20 cellular contexts compared by ENCODE assay signal in the genomic region with DNA sequence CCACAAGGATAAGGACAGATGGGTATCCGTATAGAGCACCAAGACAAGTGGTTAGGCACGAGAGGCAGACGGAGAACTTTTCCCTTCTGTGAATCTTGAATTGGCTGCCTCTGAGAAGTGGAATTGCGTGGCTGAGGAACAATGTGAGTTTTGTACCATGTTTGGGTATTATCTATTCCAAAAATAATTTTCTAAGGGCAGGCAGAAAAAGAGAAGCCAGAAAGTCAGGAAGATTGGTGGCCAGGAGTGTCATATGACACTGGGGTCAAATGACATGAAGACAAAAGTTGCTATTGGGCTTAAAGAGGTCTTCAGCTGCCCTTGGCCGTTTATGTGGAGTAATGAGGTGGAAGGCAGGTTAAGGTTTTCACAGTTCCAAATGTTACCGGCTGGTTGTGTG.
"Had no signal": no experiment of that assay in that cellular context is flagged by ENCODE, and none has a peak within 500 bp of the region (broad histone marks: within the 10 kb centered on the region; RNA-seq: fewer than 3 reads in every experiment).

No MANE protein-coding gene starts in this region.

- H3K4me1 ChIP-seq: foreskin keratinocyte, lower lobe of right lung, prostate gland, uterus had no signal

- DNase-seq: activated CD4-positive, alpha-beta memory T cell treated with anti-CD3 and anti-CD28 coated beads for 36 hours; activated CD4-positive, alpha-beta T cell treated with anti-CD3 and anti-CD28 coated beads for 48 hours; activated naive CD4-positive, alpha-beta T cell treated with Interleukin-2 at 50 U/mL for 16 hours; activated naive CD8-positive, alpha-beta T cell treated with anti-CD3 and anti-CD28 coated beads for 36 hours; activated T-cell treated with anti-CD3 and anti-CD28 coated beads, Interleukin-2, amount 50 U/mL, for 48 hours; foreskin keratinocyte; kidney; lower lobe of right lung; mesendoderm; mucosa of descending colon; naive B cell; right cardiac atrium; stimulated activated CD4-positive, alpha-beta T cell treated with anti-CD3 and anti-CD28 coated beads, Interleukin-1b, Interleukin-23, amount 100 ng/mL, for 48 hours; stimulated activated naive CD8-positive, alpha-beta T cell treated with anti-CD3 and anti-CD28 coated beads, Interleukin-15, amount 100 ng/mL, for 72 hours; trophoblast cell; uterus had no signal

- H3K36me3 ChIP-seq: prostate gland, uterus had no signal

- H3K4me3 ChIP-seq: lower lobe of right lung, mucosa of descending colon, prostate gland, skin epidermis, uterus had no signal

- H3K27me3 ChIP-seq: foreskin keratinocyte, uterus had no signal

- H3K9me3 ChIP-seq: lower lobe of right lung, mucosa of descending colon, prostate gland, uterus had no signal

- ATAC-seq: foreskin keratinocyte; left lobe of liver; lower lobe of right lung; mucosa of descending colon; right cardiac atrium; stimulated activated effector memory CD8-positive, alpha-beta T cell treated with anti-CD3 and anti-CD28 coated beads, Interleukin-12 subunit alpha, Interleukin-12 subunit beta, amount 100 ng/mL, for 72 hours; stimulated activated naive CD8-positive, alpha-beta T cell treated with anti-CD3 and anti-CD28 coated beads, Interleukin-15, amount 100 ng/mL, for 72 hours had no signal

- H3K27ac ChIP-seq: foreskin keratinocyte, lower lobe of right lung, prostate gland, uterus had no signal
